In the genomic region with DNA sequence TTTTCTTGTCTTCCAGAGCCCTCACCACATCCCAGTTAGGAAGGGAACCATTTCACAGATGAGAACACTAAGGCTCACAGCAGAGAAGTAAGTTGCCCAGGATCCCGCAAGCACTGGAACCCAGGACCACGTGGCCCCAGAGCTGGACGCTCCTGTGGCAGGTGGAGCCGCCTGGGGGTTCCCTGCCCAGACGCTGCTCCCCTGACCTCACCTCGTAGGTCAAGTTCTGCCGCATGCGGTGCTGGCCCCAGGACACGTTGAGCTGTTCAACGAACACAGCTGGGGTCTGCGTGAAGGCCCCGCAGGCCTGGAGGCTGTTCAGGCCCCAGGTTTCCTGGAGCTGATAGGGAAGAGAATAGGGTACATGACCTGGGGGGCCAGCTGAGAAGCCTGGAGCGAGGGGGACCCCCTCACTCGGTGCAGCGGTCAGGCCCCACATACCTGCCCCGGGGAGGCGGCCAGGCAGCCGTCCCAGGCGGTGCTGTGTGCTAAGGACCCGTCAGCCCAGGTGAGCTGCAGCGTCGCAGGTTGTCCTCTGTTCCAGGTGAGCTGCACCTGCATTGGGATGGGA, we compare ENCODE assay signal across 22 cellular contexts. TPM values are rescaled to one million over a fixed set of nuclear protein-coding genes. Genes with fewer than 3 reads are reported as not detected.
DNase-seq lines count a peak whose midpoint lies in the region; ATAC-seq and TF ChIP-seq lines count a peak whose summit lies in the region.
"Had no signal": no experiment of that assay in that cellular context is flagged by ENCODE, and none has a peak within 500 bp of the region (broad histone marks: within the 10 kb centered on the region; RNA-seq: fewer than 3 reads in every experiment).

No MANE protein-coding gene starts in this region.

- H2AFZ ChIP-seq in mesenchymal stem cell (ENCODE audit: low read depth, low read length), result peak overlapping the region; percentile 24

- H3K4me3 Mint-ChIP-seq in natural killer cell treated with Interleukin-12 subunit alpha and Interleukin-12 subunit beta and Interleukin-15 and Interleukin-18, amount 100 ng/mL, for 72 hours, result no peak overlapping the region
- no peak overlapping the region for H3K4me3 Mint-ChIP-seq in natural killer cell
- H3K4me3 Mint-ChIP-seq in chondrocyte (ENCODE audit: unreplicated experiment), result no peak overlapping the region
- H3K4me3 Mint-ChIP-seq: CD8-positive, alpha-beta T cell had no signal

- H3K27ac ChIP-seq in mesenchymal stem cell (ENCODE audit: low read length, poor library complexity, severe bottlenecking), result no peak overlapping the region
- no peak overlapping the region for H3K27ac ChIP-seq in upper lobe of right lung
- H3K27ac ChIP-seq: SJCRH30 had no signal

- H3K23ac ChIP-seq in mesenchymal stem cell (ENCODE audit: low read length in 2 of 2), result no peak overlapping the region

- H3K18ac ChIP-seq in mesenchymal stem cell (ENCODE audit: low read depth in 1 of 2, low read length in 2 of 2), result no peak overlapping the region

- no peaks in the 10 kb centered on the region for H3K4me1 Mint-ChIP-seq in natural killer cell treated with Interleukin-12 subunit alpha and Interleukin-12 subunit beta and Interleukin-15 and Interleukin-18, amount 100 ng/mL, for 72 hours (ENCODE audit: low read depth in 2 of 2)
- H3K4me1 Mint-ChIP-seq in natural killer cell (no peaks in the 10 kb centered on the region), chondrocyte (ENCODE audit: low read depth) (no peaks in the 10 kb centered on the region)

- no peaks in the 10 kb centered on the region for H3K79me1 ChIP-seq in mesenchymal stem cell (replicated peaks; ENCODE audit: low read length, poor library complexity, severe bottlenecking)

- H3K27ac Mint-ChIP-seq in natural killer cell treated with Interleukin-12 subunit alpha and Interleukin-12 subunit beta and Interleukin-15 and Interleukin-18, amount 100 ng/mL, for 72 hours, result no peak overlapping the region
- no peak overlapping the region for H3K27ac Mint-ChIP-seq in natural killer cell
- H3K27ac Mint-ChIP-seq in chondrocyte (ENCODE audit: unreplicated experiment), result no peak overlapping the region
- H3K27ac Mint-ChIP-seq: CD8-positive, alpha-beta T cell had no signal

- H3K4ac ChIP-seq in mesenchymal stem cell (ENCODE audit: low read depth in 1 of 2, low read length in 2 of 2), result no peak overlapping the region

- intact Hi-C loops in natural killer cell (cut with micrococcal nuclease), result no loop called here
- intact Hi-C loops in upper lobe of right lung (cut with DNase I), result loop anchor here (10.0 kb wide), 2 partner anchors 255 to 305 kb away; no protein-coding TSS in a partner anchor

- no peaks in the 10 kb centered on the region for H3K36me3 Mint-ChIP-seq in natural killer cell treated with Interleukin-12 subunit alpha and Interleukin-12 subunit beta and Interleukin-15 and Interleukin-18, amount 100 ng/mL, for 72 hours
- H3K36me3 Mint-ChIP-seq in natural killer cell (no peaks in the 10 kb centered on the region), chondrocyte (ENCODE audit: low read depth) (no peaks in the 10 kb centered on the region)
- H3K36me3 Mint-ChIP-seq: CD8-positive, alpha-beta T cell had no signal

- H2BK5ac ChIP-seq in mesenchymal stem cell (ENCODE audit: low read depth, low read length, poor library complexity, severe bottlenecking), result no peak overlapping the region

- no peak overlapping the region for H3K9ac ChIP-seq in mesenchymal stem cell (ENCODE audit: low read length)

- H3K27me3 ChIP-seq in mesenchymal stem cell (ENCODE audit: control insufficient read depth in 1 of 2, insufficient read depth in 1 of 2, low read length in 2 of 2) (peaks cover 14 to 53% of the 10 kb centered on the region in 2 experiments), upper lobe of right lung (no peaks in the 10 kb centered on the region)

- H3K36me3 ChIP-seq in mesenchymal stem cell (ENCODE audit: control insufficient read depth in 1 of 2, insufficient read depth in 2 of 2, low read depth in 1 of 2, low read length in 2 of 2) (no peaks in the 10 kb centered on the region), upper lobe of right lung (no peaks in the 10 kb centered on the region)
- H3K36me3 ChIP-seq: SJCRH30 had no signal

- DNase-seq in natural killer cell treated with Interleukin-12 subunit alpha and Interleukin-12 subunit beta and Interleukin-15 and Interleukin-18, amount 100 ng/mL, for 72 hours (ENCODE audit: low spot score), result peak; percentile 29
- no peak for DNase-seq in natural killer cell
- DNase-seq in chondrocyte (ENCODE audit: low spot score), result peak; percentile 82
- no peak for DNase-seq in mesenchymal stem cell
- DNase-seq in upper lobe of right lung, result peak; percentile 61
- no peak for DNase-seq in NCI-H146 treated with DMSO at 0.1 percent for 48 hours (lab: John Stamatoyannopoulos, UW; ENCODE audit: unreplicated experiment)
- DNase-seq in COLO668 (lab: John Stamatoyannopoulos, UW; ENCODE audit: unreplicated experiment), result no peak
- no peak for DNase-seq in epidermal melanocyte (ENCODE audit: insufficient read length, low spot score)
- DNase-seq: C1 segment of cervical spinal cord; CD8-positive, alpha-beta T cell; DMS79 treated with DMSO at 0.1 percent for 48 hours; GF-D8; KBM-7; MV-4-11; NCI-H1105; NCI-H1436 treated with DMSO at 0.1 percent for 48 hours; NCI-H1930; NCI-H2107; NCI-H524 treated with DMSO at 0.1 percent for 48 hours; NCI-H774; SJCRH30 had no signal

- no peak overlapping the region for H2BK15ac ChIP-seq in mesenchymal stem cell (ENCODE audit: low read depth, poor library complexity, severe bottlenecking)

- H2AK5ac ChIP-seq in mesenchymal stem cell (ENCODE audit: low read length, severe bottlenecking), result no peak overlapping the region

- no peak overlapping the region for H2BK120ac ChIP-seq in mesenchymal stem cell (ENCODE audit: low read depth, low read length)

- peaks cover 5% of the 10 kb centered on the region for H3K4me1 ChIP-seq in mesenchymal stem cell (ENCODE audit: control insufficient read depth, insufficient read depth, low read depth, low read length)
- H3K4me1 ChIP-seq in upper lobe of right lung, result no peaks in the 10 kb centered on the region

- TF ChIP-seq CTCF in natural killer cell (IDR thresholded peaks at IDR 0.05) (no peak), chondrocyte (IDR thresholded peaks at IDR 0.05) (no peak), upper lobe of right lung (IDR thresholded peaks at IDR 0.05) (no peak)

- H2BK12ac ChIP-seq in mesenchymal stem cell (ENCODE audit: low read length in 2 of 2), result no peak overlapping the region

- no peak overlapping the region for H4K91ac ChIP-seq in mesenchymal stem cell (ENCODE audit: low read length)

- no peak overlapping the region for H3K4me3 ChIP-seq in mesenchymal stem cell (ENCODE audit: insufficient read depth in 1 of 2, low read depth in 1 of 2, low read length in 2 of 2)
- no peak overlapping the region for H3K4me3 ChIP-seq in upper lobe of right lung
- H3K4me3 ChIP-seq: SJCRH30 had no signal

- no peak for ATAC-seq in natural killer cell treated with Interleukin-12 subunit alpha and Interleukin-12 subunit beta and Interleukin-15 and Interleukin-18, amount 100 ng/mL, for 72 hours
- ATAC-seq in natural killer cell (no peak), upper lobe of right lung (no peak)
- ATAC-seq: CD8-positive, alpha-beta T cell; HCT116 had no signal

- H4K8ac ChIP-seq in mesenchymal stem cell (ENCODE audit: low read length), result no peak overlapping the region

- H3K14ac ChIP-seq in mesenchymal stem cell (ENCODE audit: low read length in 2 of 2), result no peak overlapping the region

- 89% methylated on average over 22 of the region's 22 CpGs for WGBS in mesenchymal stem cell

- H3K9me3 Mint-ChIP-seq in natural killer cell treated with Interleukin-12 subunit alpha and Interleukin-12 subunit beta and Interleukin-15 and Interleukin-18, amount 100 ng/mL, for 72 hours, result no peaks in the 10 kb centered on the region
- H3K9me3 Mint-ChIP-seq in natural killer cell (no peaks in the 10 kb centered on the region), chondrocyte (ENCODE audit: low read depth) (no peaks in the 10 kb centered on the region)
- H3K9me3 Mint-ChIP-seq: CD8-positive, alpha-beta T cell had no signal

- no peaks in the 10 kb centered on the region for H3K9me3 ChIP-seq in mesenchymal stem cell (ENCODE audit: control insufficient read depth, low read length)
- H3K9me3 ChIP-seq in upper lobe of right lung, result no peaks in the 10 kb centered on the region
- H3K9me3 ChIP-seq: SJCRH30 had no signal

- no peak overlapping the region for H3K4me2 ChIP-seq in mesenchymal stem cell (ENCODE audit: low read length, poor library complexity, severe bottlenecking)

- no peaks in the 10 kb centered on the region for H3K27me3 Mint-ChIP-seq in natural killer cell treated with Interleukin-12 subunit alpha and Interleukin-12 subunit beta and Interleukin-15 and Interleukin-18, amount 100 ng/mL, for 72 hours
- H3K27me3 Mint-ChIP-seq in natural killer cell (ENCODE audit: low read depth in 2 of 2) (no peaks in the 10 kb centered on the region), chondrocyte (ENCODE audit: low read depth) (peaks cover 6% of the 10 kb centered on the region)

RNA-seq across cellular contexts. Expression of a gene that starts 54.1 kb away (rescaled TPM):
- total RNA-seq in natural killer cell treated with Interleukin-12 subunit alpha and Interleukin-12 subunit beta and Interleukin-15 and Interleukin-18, amount 100 ng/mL, for 72 hours, result 10 to 100 TPM; 11.6 to 15.2 TPM
- 1 to 10 TPM in 1 of 3 donors, under 1 TPM in 2; 0.83 to 1.1 (median 0.93) TPM for total RNA-seq in natural killer cell
- 1.6 to 6.5 TPM (median 1.7 TPM) in 3 replicates for total RNA-seq in chondrocyte
- 4.6 TPM for polyA plus RNA-seq in mesenchymal stem cell (2013, experiment 1 of 2)
- polyA plus RNA-seq in mesenchymal stem cell (2013, experiment 2 of 2), result 4.4 TPM
- total RNA-seq in upper lobe of right lung, result 1.2 TPM

Comparison
In these comparisons a context has a peak if more than half of its experiments do, and no peak if none do; other contexts are left out.
1. DNase-seq: peak in natural killer cell treated with Interleukin-12 subunit alpha and Interleukin-12 subunit beta and Interleukin-15 and Interleukin-18, amount 100 ng/mL, for 72 hours (single experiment), chondrocyte (single experiment) and upper lobe of right lung (single experiment); none in natural killer cell (single experiment), mesenchymal stem cell (single experiment), NCI-H146 treated with DMSO at 0.1 percent for 48 hours (single experiment), COLO668 (single experiment) and epidermal melanocyte (single experiment).